In the genomic region with DNA sequence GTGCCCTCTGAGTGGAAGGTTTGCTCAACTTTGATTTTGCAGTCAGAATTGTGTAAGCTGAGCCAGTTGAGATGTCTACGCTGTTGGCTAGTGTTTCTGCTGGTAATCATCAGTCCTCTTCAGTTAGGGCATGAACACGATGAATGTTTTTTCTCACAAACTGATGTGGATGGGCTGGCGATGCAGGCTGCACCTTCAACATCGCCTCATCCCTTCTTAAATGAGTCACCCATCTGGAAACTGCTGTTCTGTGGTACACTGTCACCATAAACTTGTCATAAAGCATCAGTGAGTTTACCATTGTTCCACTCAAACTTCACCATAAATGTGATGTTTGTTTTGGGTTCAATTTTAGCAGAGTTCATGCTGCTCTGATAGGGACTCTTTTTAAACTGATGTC, we compare ENCODE assay signal across 16 cellular contexts. TPM values are rescaled to one million over a fixed set of nuclear protein-coding genes. Genes with fewer than 3 reads are reported as not detected.
DNase-seq lines count a peak whose midpoint lies in the region; ATAC-seq lines count a peak whose summit lies in the region.
"Had no signal": no experiment of that assay in that cellular context is flagged by ENCODE, and none has a peak within 500 bp of the region (broad histone marks: within the 10 kb centered on the region; RNA-seq: fewer than 3 reads in every experiment).

No MANE protein-coding gene starts in this region.

- peak overlapping the region; percentile 74 for H3K27ac Mint-ChIP-seq in activated CD4-positive, alpha-beta T cell treated with anti-CD3 and anti-CD28 coated beads, Interleukin-2, amount 10 ng/mL, durations not matched to agents 24 days and 14 days
- H3K27ac Mint-ChIP-seq in activated T-helper 1 cell treated with anti-CD3 and anti-CD28 coated beads, Interleukin-12 subunit alpha, Interleukin-12 subunit beta, Interleukin-2, Interleukin-4 antibody, amounts not matched to agents 30 ng/mL and 10 ng/mL and 1 ng/mL, durations not matched to agents 14 hours and 24 hours and 36 hours, result peak overlapping the region; percentile 82
- H3K27ac Mint-ChIP-seq: CD4-positive, alpha-beta T cell had no signal

- peaks cover 23% of the 10 kb centered on the region for H3K4me1 Mint-ChIP-seq in activated CD4-positive, alpha-beta T cell treated with anti-CD3 and anti-CD28 coated beads, Interleukin-2, amount 10 ng/mL, durations not matched to agents 24 days and 14 days
- H3K4me1 Mint-ChIP-seq in activated T-helper 1 cell treated with anti-CD3 and anti-CD28 coated beads, Interleukin-12 subunit alpha, Interleukin-12 subunit beta, Interleukin-2, Interleukin-4 antibody, amounts not matched to agents 30 ng/mL and 10 ng/mL and 1 ng/mL, durations not matched to agents 14 hours and 24 hours and 36 hours (ENCODE audit: low read depth), result peaks cover 21% of the 10 kb centered on the region

- no peak overlapping the region for H3K4me3 Mint-ChIP-seq in activated CD4-positive, alpha-beta T cell treated with anti-CD3 and anti-CD28 coated beads, Interleukin-2, amount 10 ng/mL, durations not matched to agents 24 days and 14 days
- peak overlapping the region; percentile 41 for H3K4me3 Mint-ChIP-seq in activated T-helper 1 cell treated with anti-CD3 and anti-CD28 coated beads, Interleukin-12 subunit alpha, Interleukin-12 subunit beta, Interleukin-2, Interleukin-4 antibody, amounts not matched to agents 30 ng/mL and 10 ng/mL and 1 ng/mL, durations not matched to agents 14 hours and 24 hours and 36 hours
- H3K4me3 Mint-ChIP-seq: CD4-positive, alpha-beta T cell had no signal

- H3K36me3 Mint-ChIP-seq in activated CD4-positive, alpha-beta T cell treated with anti-CD3 and anti-CD28 coated beads, Interleukin-2, amount 10 ng/mL, durations not matched to agents 24 days and 14 days (ENCODE audit: low read depth), result peaks cover 11% of the 10 kb centered on the region
- peaks cover 6% of the 10 kb centered on the region for H3K36me3 Mint-ChIP-seq in activated T-helper 1 cell treated with anti-CD3 and anti-CD28 coated beads, Interleukin-12 subunit alpha, Interleukin-12 subunit beta, Interleukin-2, Interleukin-4 antibody, amounts not matched to agents 30 ng/mL and 10 ng/mL and 1 ng/mL, durations not matched to agents 14 hours and 24 hours and 36 hours (ENCODE audit: low read depth)

- ATAC-seq in Right ventricle myocardium inferior, result no peak
- ATAC-seq: A549 had no signal

- H3K27me3 Mint-ChIP-seq in activated CD4-positive, alpha-beta T cell treated with anti-CD3 and anti-CD28 coated beads, Interleukin-2, amount 10 ng/mL, durations not matched to agents 24 days and 14 days, result no peaks in the 10 kb centered on the region
- H3K27me3 Mint-ChIP-seq in activated T-helper 1 cell treated with anti-CD3 and anti-CD28 coated beads, Interleukin-12 subunit alpha, Interleukin-12 subunit beta, Interleukin-2, Interleukin-4 antibody, amounts not matched to agents 30 ng/mL and 10 ng/mL and 1 ng/mL, durations not matched to agents 14 hours and 24 hours and 36 hours (ENCODE audit: insufficient read depth), result no peaks in the 10 kb centered on the region
- H3K27me3 Mint-ChIP-seq: CD4-positive, alpha-beta T cell had no signal

- no peaks in the 10 kb centered on the region for H3K9me3 Mint-ChIP-seq in activated CD4-positive, alpha-beta T cell treated with anti-CD3 and anti-CD28 coated beads, Interleukin-2, amount 10 ng/mL, durations not matched to agents 24 days and 14 days
- H3K9me3 Mint-ChIP-seq in activated T-helper 1 cell treated with anti-CD3 and anti-CD28 coated beads, Interleukin-12 subunit alpha, Interleukin-12 subunit beta, Interleukin-2, Interleukin-4 antibody, amounts not matched to agents 30 ng/mL and 10 ng/mL and 1 ng/mL, durations not matched to agents 14 hours and 24 hours and 36 hours, result peaks cover 3% of the 10 kb centered on the region

- intact Hi-C loops in activated CD4-positive, alpha-beta T cell treated with anti-CD3 and anti-CD28 coated beads, Interleukin-2, amount 10 ng/mL, durations not matched to agents 24 days and 14 days (cut with micrococcal nuclease), result no loop called here
- intact Hi-C loops in cardiac septum (cut with DNase I), result no loop called here
- intact Hi-C loops in Right ventricle myocardium inferior (cut with DNase I), result no loop called here
- intact Hi-C loops in activated T-helper 1 cell treated with anti-CD3 and anti-CD28 coated beads, Interleukin-12 subunit alpha, Interleukin-12 subunit beta, Interleukin-2, Interleukin-4 antibody, amounts not matched to agents 30 ng/mL and 10 ng/mL and 1 ng/mL, durations not matched to agents 14 hours and 24 hours and 36 hours (cut with micrococcal nuclease), result loop anchor here (1.0 to 5.0 kb wide), 2 partner anchors 8 to 178 kb away; a partner anchor contains a TSS

- peak; percentile 72 for DNase-seq in activated CD4-positive, alpha-beta T cell treated with anti-CD3 and anti-CD28 coated beads, Interleukin-2, amount 10 ng/mL, durations not matched to agents 24 days and 14 days
- DNase-seq in activated CD4-positive, alpha-beta T cell treated with anti-CD3 and anti-CD28 coated beads, Interleukin-2, amount 50 U/mL, for 4 hours, result no peak
- DNase-seq in cardiac septum (ENCODE audit: low spot score), result peak; percentile 27
- no peak for DNase-seq in Right ventricle myocardium inferior (ENCODE audit: missing footprints)
- DNase-seq in activated T-helper 1 cell treated with anti-CD3 and anti-CD28 coated beads, Interleukin-12 subunit alpha, Interleukin-12 subunit beta, Interleukin-2, Interleukin-4 antibody, amounts not matched to agents 30 ng/mL and 10 ng/mL and 1 ng/mL, durations not matched to agents 14 hours and 24 hours and 36 hours (ENCODE audit: low spot score), result peak; percentile 9
- no peak for DNase-seq in pons (ENCODE audit: low spot score)
- DNase-seq in NOMO-1 (lab: John Stamatoyannopoulos, UW; ENCODE audit: unreplicated experiment in 2 of 2), result no peak
- DNase-seq: Caco-2; CD4-positive, alpha-beta T cell; KG1; NCI-H1417 treated with DMSO at 0.1 percent for 48 hours; NCI-H187 treated with DMSO at 0.1 percent for 48 hours; NCI-H2227 treated with DMSO at 0.1 percent for 48 hours; NCI-H510A treated with DMSO at 0.1 percent for 48 hours; PC-9 had no signal

RNA-seq across cellular contexts. Expression of a gene that starts 8.4 kb away (rescaled TPM):
- total RNA-seq in activated CD4-positive, alpha-beta T cell treated with anti-CD3 and anti-CD28 coated beads, Interleukin-2, amount 10 ng/mL, durations not matched to agents 24 days and 14 days, result 10.9 and 11.1 TPM in 2 replicates
- total RNA-seq in cardiac septum, result 3.2 TPM
- total RNA-seq in Right ventricle myocardium inferior, result 4.2 TPM
- total RNA-seq in activated T-helper 1 cell treated with anti-CD3 and anti-CD28 coated beads, Interleukin-12 subunit alpha, Interleukin-12 subunit beta, Interleukin-2, Interleukin-4 antibody, amounts not matched to agents 30 ng/mL and 10 ng/mL and 1 ng/mL, durations not matched to agents 14 hours and 24 hours and 36 hours, result 9.9 and 10.9 TPM in 2 replicates

Comparison
In these comparisons a context has a peak if more than half of its experiments do, and no peak if none do; other contexts are left out.
1. DNase-seq: peak in activated CD4-positive, alpha-beta T cell treated with anti-CD3 and anti-CD28 coated beads, Interleukin-2, amount 10 ng/mL, durations not matched to agents 24 days and 14 days (single experiment), cardiac septum (single experiment) and activated T-helper 1 cell treated with anti-CD3 and anti-CD28 coated beads, Interleukin-12 subunit alpha, Interleukin-12 subunit beta, Interleukin-2, Interleukin-4 antibody, amounts not matched to agents 30 ng/mL and 10 ng/mL and 1 ng/mL, durations not matched to agents 14 hours and 24 hours and 36 hours (single experiment); none in activated CD4-positive, alpha-beta T cell treated with anti-CD3 and anti-CD28 coated beads, Interleukin-2, amount 50 U/mL, for 4 hours (0 of 2), Right ventricle myocardium inferior (single experiment), pons (single experiment) and NOMO-1 (0 of 2).